Comparison of ENCODE assay signal across 20 cellular contexts in the genomic region with DNA sequence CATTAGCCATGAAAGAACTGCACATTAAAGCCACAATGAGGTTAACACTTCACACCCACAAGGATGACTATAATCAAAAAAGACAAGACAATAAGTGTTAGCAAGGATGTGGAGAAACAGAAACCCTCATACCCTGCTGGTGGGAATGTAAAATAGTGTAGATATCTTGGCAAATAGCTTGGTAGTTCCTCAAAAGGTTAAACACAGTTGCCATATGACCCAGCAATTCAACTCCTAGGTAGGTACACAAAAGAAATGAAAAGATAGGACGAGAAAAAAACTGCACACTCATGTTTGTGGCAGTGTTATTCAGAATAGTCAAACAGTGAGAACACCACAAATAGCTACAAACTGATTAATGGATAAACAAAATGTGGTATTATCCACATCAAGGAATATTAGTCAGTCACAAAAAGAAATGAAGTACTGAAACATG.
DNase-seq lines count a peak whose midpoint lies in the region; ATAC-seq and TF ChIP-seq lines count a peak whose summit lies in the region.
"Had no signal": no experiment of that assay in that cellular context is flagged by ENCODE, and none has a peak within 500 bp of the region (broad histone marks: within the 10 kb centered on the region; RNA-seq: fewer than 3 reads in every experiment).

No MANE protein-coding gene starts in this region.

- H3F3A ChIP-seq in GM23338 (replicated peaks; ENCODE audit: low read depth): no peaks in the 10 kb centered on the region

- H3K4me2 ChIP-seq in GM23338 (no peak overlapping the region), mesenchymal stem cell (ENCODE audit: low read length, poor library complexity, severe bottlenecking) (no peak overlapping the region)
- H3K4me2 ChIP-seq: PC-9 had no signal

- H3K36me3 Mint-ChIP-seq in Calu3 (ENCODE audit: insufficient read depth, unreplicated experiment): peaks cover 63% of the 10 kb centered on the region
- H3K36me3 Mint-ChIP-seq in GM23338 (ENCODE audit: low read depth): peaks cover 57% of the 10 kb centered on the region
- peaks cover 25% of the 10 kb centered on the region for H3K36me3 Mint-ChIP-seq in activated naive CD8-positive, alpha-beta T cell treated with anti-CD3 and anti-CD28 coated beads for 36 hours

- no peak overlapping the region for H4K91ac ChIP-seq in mesenchymal stem cell (ENCODE audit: low read length)

- no TSS peak for BruUV-seq in Calu3 (replicated peaks; lab: Mats Ljungman, UMichigan)

- no peak overlapping the region for H3K18ac ChIP-seq in mesenchymal stem cell (ENCODE audit: low read depth in 1 of 2, low read length in 2 of 2)

- H3K4me3 ChIP-seq in GM23338 (no peak overlapping the region), mesenchymal stem cell (ENCODE audit: insufficient read depth in 1 of 2, low read depth in 1 of 2, low read length in 2 of 2) (no peak overlapping the region)
- H3K4me3 ChIP-seq: colonic mucosa, gastrocnemius medialis, PC-9, transverse colon had no signal

- H3K27me3 Mint-ChIP-seq in Calu3 (ENCODE audit: unreplicated experiment) (no peaks in the 10 kb centered on the region), GM23338 (ENCODE audit: insufficient read depth, low read depth, poor library complexity) (peaks cover 2% of the 10 kb centered on the region)
- H3K27me3 Mint-ChIP-seq in activated naive CD8-positive, alpha-beta T cell treated with anti-CD3 and anti-CD28 coated beads for 36 hours: no peaks in the 10 kb centered on the region
- H3K27me3 Mint-ChIP-seq: B cell, naive B cell, progenitor cell of endocrine pancreas had no signal

- H3K9me3 ChIP-seq in mesenchymal stem cell (ENCODE audit: control insufficient read depth, low read length): no peaks in the 10 kb centered on the region
- H3K9me3 ChIP-seq: colonic mucosa, gastrocnemius medialis, transverse colon had no signal

- no peak overlapping the region for H2AFZ ChIP-seq in GM23338
- no peak overlapping the region for H2AFZ ChIP-seq in mesenchymal stem cell (ENCODE audit: low read depth, low read length)
- H2AFZ ChIP-seq: PC-9 had no signal

- H3K79me2 ChIP-seq in GM23338 (replicated peaks; ENCODE audit: insufficient read depth): no peaks in the 10 kb centered on the region

- H3K14ac ChIP-seq in mesenchymal stem cell (ENCODE audit: low read length in 2 of 2): no peak overlapping the region

- H3K4ac ChIP-seq in mesenchymal stem cell (ENCODE audit: low read depth in 1 of 2, low read length in 2 of 2): no peak overlapping the region

- H3K4me1 ChIP-seq in GM23338 (ENCODE audit: insufficient read depth) (no peaks in the 10 kb centered on the region), mesenchymal stem cell (ENCODE audit: control insufficient read depth, insufficient read depth, low read depth, low read length) (no peaks in the 10 kb centered on the region)
- H3K4me1 ChIP-seq: colonic mucosa, gastrocnemius medialis had no signal

- TF ChIP-seq CTCF in Calu3 (IDR thresholded peaks at IDR 0.05; ENCODE audit: unreplicated experiment) (no peak), GM23338 (conservative IDR thresholded peaks at IDR 0.05; ENCODE audit: low read depth in 2 of 2) (no peak)

- no peak overlapping the region for H2BK120ac ChIP-seq in mesenchymal stem cell (ENCODE audit: low read depth, low read length)

- H2BK12ac ChIP-seq in mesenchymal stem cell (ENCODE audit: low read length in 2 of 2): no peak overlapping the region

- H3K9me3 Mint-ChIP-seq in Calu3 (ENCODE audit: low read depth, unreplicated experiment) (no peaks in the 10 kb centered on the region), GM23338 (peaks cover 6% of the 10 kb centered on the region; the same call in 1 of the 3 replicates)
- no peaks in the 10 kb centered on the region for H3K9me3 Mint-ChIP-seq in activated naive CD8-positive, alpha-beta T cell treated with anti-CD3 and anti-CD28 coated beads for 36 hours
- H3K9me3 Mint-ChIP-seq: naive B cell had no signal

- CTCF ChIA-PET in Calu3 (lab: Charles Lee): no interaction called here

- no peak overlapping the region for H3K23ac ChIP-seq in mesenchymal stem cell (ENCODE audit: low read length in 2 of 2)

- intact Hi-C loops in Calu3 (cut with micrococcal nuclease; ENCODE audit: unreplicated experiment) (no loop called here), left colon (cut with DNase I, micrococcal nuclease) (no loop called here)

- H3K9ac ChIP-seq in mesenchymal stem cell (ENCODE audit: low read length): no peak overlapping the region

- H3K79me1 ChIP-seq in mesenchymal stem cell (replicated peaks; ENCODE audit: low read length, poor library complexity, severe bottlenecking): peaks cover 14% of the 10 kb centered on the region

- no peak overlapping the region for H2BK15ac ChIP-seq in mesenchymal stem cell (ENCODE audit: low read depth, poor library complexity, severe bottlenecking)

- no peaks in the 10 kb centered on the region for H3K27me3 ChIP-seq in GM23338 (ENCODE audit: insufficient read depth)
- H3K27me3 ChIP-seq in mesenchymal stem cell (ENCODE audit: control insufficient read depth in 1 of 2, insufficient read depth in 1 of 2, low read length in 2 of 2): no peaks in the 10 kb centered on the region
- H3K27me3 ChIP-seq: colonic mucosa, gastrocnemius medialis, transverse colon had no signal

- H2BK5ac ChIP-seq in mesenchymal stem cell (ENCODE audit: low read depth, low read length, poor library complexity, severe bottlenecking): no peak overlapping the region

- H3K27ac ChIP-seq in GM23338 (ENCODE audit: low read depth): no peak overlapping the region
- H3K27ac ChIP-seq in mesenchymal stem cell (ENCODE audit: low read length, poor library complexity, severe bottlenecking): no peak overlapping the region
- H3K27ac ChIP-seq: colonic mucosa, gastrocnemius medialis, PC-9, transverse colon had no signal

- no CpG with 5 or more reads among the region's 1 CpG for WGBS in mesenchymal stem cell

- H3K4me1 Mint-ChIP-seq in Calu3 (ENCODE audit: low read depth, unreplicated experiment) (no peaks in the 10 kb centered on the region), GM23338 (no peaks in the 10 kb centered on the region)
- peaks cover 10% of the 10 kb centered on the region for H3K4me1 Mint-ChIP-seq in activated naive CD8-positive, alpha-beta T cell treated with anti-CD3 and anti-CD28 coated beads for 36 hours
- H3K4me1 Mint-ChIP-seq: B cell, naive B cell had no signal

- H4K20me1 ChIP-seq in GM23338 (replicated peaks; ENCODE audit: insufficient read depth): no peaks in the 10 kb centered on the region; the same call in 1 of the 2 replicates

- H3K36me3 ChIP-seq in GM23338 (ENCODE audit: insufficient read depth): peaks cover 34% of the 10 kb centered on the region
- H3K36me3 ChIP-seq in mesenchymal stem cell (ENCODE audit: control insufficient read depth in 1 of 2, insufficient read depth in 2 of 2, low read depth in 1 of 2, low read length in 2 of 2): peaks cover 20 to 82% of the 10 kb centered on the region in 2 experiments

- no peak overlapping the region for H4K8ac ChIP-seq in mesenchymal stem cell (ENCODE audit: low read length)

- ATAC-seq in GM23338 (no peak), GM18502 (IDR thresholded peaks at IDR 0.05; ENCODE audit: poor library complexity, unreplicated experiment) (no peak), GM19351 (IDR thresholded peaks at IDR 0.05; ENCODE audit: unreplicated experiment) (no peak), left colon (no peak)
- ATAC-seq: gastrocnemius medialis had no signal

- no peak overlapping the region for H2AK5ac ChIP-seq in mesenchymal stem cell (ENCODE audit: low read length, severe bottlenecking)

- H3K27ac Mint-ChIP-seq in Calu3 (ENCODE audit: unreplicated experiment) (peak overlapping the region; percentile 2), GM23338 (peak overlapping the region; percentile 26; the same call in 1 of the 2 replicates)
- peak overlapping the region; percentile 10 for H3K27ac Mint-ChIP-seq in activated naive CD8-positive, alpha-beta T cell treated with anti-CD3 and anti-CD28 coated beads for 36 hours
- H3K27ac Mint-ChIP-seq: B cell, progenitor cell of endocrine pancreas had no signal

- no peaks in the 10 kb centered on the region for H3K9me2 ChIP-seq in GM23338 (ENCODE audit: insufficient read depth)

- DNase-seq in Calu3: no peak
- DNase-seq in GM23338 (ENCODE audit: low spot score): no peak
- no peak for DNase-seq in activated naive CD8-positive, alpha-beta T cell treated with anti-CD3 and anti-CD28 coated beads for 36 hours
- peak; percentile 29 for DNase-seq in mesenchymal stem cell
- no peak for DNase-seq in left colon
- DNase-seq: activated gamma-delta T cell treated with Interleukin-2 at 50 U/mL for 16 hours, colonic mucosa, gastrocnemius medialis, GF-D8, GOT3, Karpas-422, naive B cell, NCI-H1417, NCI-H2171, PC-9, transverse colon had no signal

- H3K4me3 Mint-ChIP-seq in Calu3 (ENCODE audit: low read depth, unreplicated experiment): no peak overlapping the region
- H3K4me3 Mint-ChIP-seq in GM23338: no peak overlapping the region
- no peak overlapping the region for H3K4me3 Mint-ChIP-seq in activated naive CD8-positive, alpha-beta T cell treated with anti-CD3 and anti-CD28 coated beads for 36 hours
- H3K4me3 Mint-ChIP-seq: B cell, naive B cell had no signal

TF ChIP-seq in GM23338, 12 proteins besides CTCF, POLR2A, EP300 and RAD21:
- TF ChIP-seq EZH2 (IDR thresholded peaks at IDR 0.05; ENCODE audit: low read depth, unreplicated experiment) (no peak), EZH2phosphoT487 (IDR thresholded peaks at IDR 0.05; ENCODE audit: unreplicated experiment) (no peak), POLR2AphosphoS5 (IDR thresholded peaks at IDR 0.05; ENCODE audit: low read depth) (no peak), ZNF331 (CRISPR knock-in tag; IDR thresholded peaks at IDR 0.05; ENCODE audit: low read depth) (no peak)
